8 cellular contexts compared by ENCODE assay signal in the genomic region with DNA sequence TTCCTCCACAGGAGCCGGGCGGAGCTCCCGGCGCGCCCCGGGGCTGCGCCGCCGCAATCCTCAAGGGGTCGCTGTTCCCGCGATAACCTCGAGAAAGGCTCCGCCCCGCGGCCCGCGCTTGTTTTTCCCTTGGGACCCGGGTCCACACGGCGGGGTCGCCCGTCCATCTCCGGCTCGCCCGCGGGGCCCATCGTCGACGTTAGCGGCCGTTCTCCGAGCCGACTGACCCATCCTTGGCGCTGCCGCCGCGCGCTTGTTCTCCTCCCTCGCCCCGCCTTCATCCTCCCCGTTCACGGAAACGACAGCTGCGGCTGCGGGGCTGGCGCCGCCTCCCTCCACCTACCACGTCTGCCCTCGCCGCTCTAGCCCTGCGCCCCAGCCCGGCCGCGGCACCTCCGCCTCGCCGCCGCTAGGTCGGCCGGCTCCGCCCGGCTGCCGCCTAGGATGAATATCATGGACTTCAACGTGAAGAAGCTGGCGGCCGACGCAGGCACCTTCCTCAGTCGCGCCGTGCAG. TPM values are rescaled to one million over a fixed set of nuclear protein-coding genes. Genes with fewer than 3 reads are reported as not detected.
A peak's percentile ranks its signal among the peaks of the same experiment; 100 is the strongest.
DNase-seq lines count a peak whose midpoint lies in the region; ATAC-seq and TF ChIP-seq lines count a peak whose summit lies in the region.

Gene SH3GLB1, plus strand, starts transcription at position 121 of the 516 bp plus-strand sequence. Its CDS starts 324 bp downstream, at position 445.

- WGBS in prostate gland: 0% methylated on average over 51 of the region's 71 CpGs

- H3K27me3 ChIP-seq in prostate gland (replicated peaks; ENCODE audit: insufficient read depth): no peaks in the 10 kb centered on the region

- H3K4me3 ChIP-seq in prostate gland: peak within 1 kb of the TSS; percentile 86 to 95

- peak within 1 kb of the TSS; percentile 96 to 98 for H3K27ac ChIP-seq in prostate gland

- peak; percentile 94 to 96 (median 95) for TF ChIP-seq CTCF in prostate gland (IDR thresholded peaks at IDR 0.05)

- intact Hi-C loops in T-helper 1 cell treated with Interleukin-12 subunit alpha and Interleukin-12 subunit beta and Interleukin-4 antibody, amounts not matched to agents 30 ng/mL and 1 ng/mL, for 36 hours (cut with micrococcal nuclease): loop anchor here (1.0 to 10.0 kb wide), 11 partner anchors 36 to 1980 kb away; partner anchors contain the start of genes BCL10, HS2ST1, ODF2L and PKN2
- intact Hi-C loops in left cardiac atrium (cut with DNase I): loop anchor here (5.0 to 10.0 kb wide), 4 partner anchors 38 to 310 kb away; partner anchors contain the start of genes HS2ST1 (in 1 of the 2), ODF2L (in 1 of the 2) and SELENOF (in 1 of the 2)
- intact Hi-C loops in prostate gland (cut with DNase I): loop anchor here (10.0 kb wide), 6 partner anchors 70 to 380 kb away; partner anchors contain the start of genes HS2ST1, ODF2L and SELENOF

- ATAC-seq in GM18498 (IDR thresholded peaks at IDR 0.05; ENCODE audit: unreplicated experiment) (peak; percentile 88), HG02884 (IDR thresholded peaks at IDR 0.05; ENCODE audit: unreplicated experiment) (peak; percentile 79), left cardiac atrium (peak; percentile 94 to 95)

- no peaks in the 10 kb centered on the region for H3K4me1 ChIP-seq in prostate gland (replicated peaks)

- no peaks in the 10 kb centered on the region for H3K36me3 ChIP-seq in prostate gland

- DNase-seq in NCI-H146 (lab: John Stamatoyannopoulos, UW): peak; percentile 97
- DNase-seq in amniotic epithelial cell (ENCODE audit: low read depth): peak; percentile 80
- peak; percentile 90 for DNase-seq in left cardiac atrium
- DNase-seq in prostate gland (ENCODE audit: low spot score): peak; percentile 90
- DNase-seq in ureter (ENCODE audit: low spot score): peak; percentile 93

- H3K9me3 ChIP-seq in prostate gland: no peaks in the 10 kb centered on the region

- peak; percentile 72 for TF ChIP-seq POLR2A in prostate gland (IDR thresholded peaks at IDR 0.05)

RNA-seq across cellular contexts. Expression of gene SH3GLB1, which starts in this region (rescaled TPM):
- total RNA-seq in T-helper 1 cell treated with Interleukin-12 subunit alpha and Interleukin-12 subunit beta and Interleukin-4 antibody, amounts not matched to agents 30 ng/mL and 1 ng/mL, for 36 hours: 74.5 and 78.3 TPM in 2 replicates
- total RNA-seq in left cardiac atrium (100 to 1,000 TPM; 110 to 114 TPM), prostate gland (10 to 100 TPM; 26.9 to 44.0 TPM), ureter (101 TPM)

Comparison
In these comparisons a context has a peak if more than half of its experiments do, and no peak if none do; other contexts are left out.
1. Peak in every context shown above with its lines: DNase-seq, ATAC-seq, H3K4me3 ChIP-seq and H3K27ac ChIP-seq.